ENCODE assay signal across 1 cellular context in genomic region chr9:79695531-79696218, GRCh38.
TF ChIP-seq lines count a peak whose summit lies in the region.

No MANE protein-coding gene starts in this region.

TF ChIP-seq in GM12878, 131 proteins besides CTCF, POLR2A, EP300 and RAD21 (continued from another document):
- TF ChIP-seq SKIL (IDR thresholded peaks at IDR 0.05; ENCODE audit: low read depth, poor library complexity, severe bottlenecking), result peak; percentile 44
- no peak for TF ChIP-seq MEF2A (IDR thresholded peaks at IDR 0.05; ENCODE audit: insufficient read depth, low read depth, low read length)
- no peak for TF ChIP-seq LARP7 (IDR thresholded peaks at IDR 0.05)
- no peak for TF ChIP-seq HCFC1 (IDR thresholded peaks at IDR 0.05; ENCODE audit: low read length)
- TF ChIP-seq ATF7 (IDR thresholded peaks at IDR 0.05; ENCODE audit: low read depth), result 0 out of 2 replicates have a peak, but pooled peaks have one; percentile 39
- no peak for TF ChIP-seq RB1 (IDR thresholded peaks at IDR 0.05; ENCODE audit: borderline replicate concordance)
- 0 out of 2 replicates have a peak, but pooled peaks have one; percentile 29 for TF ChIP-seq MTA2 (IDR thresholded peaks at IDR 0.05; ENCODE audit: low read depth)
- TF ChIP-seq ATF2 (IDR thresholded peaks at IDR 0.05; ENCODE audit: low read length), result no peak
- TF ChIP-seq MLLT1 (IDR thresholded peaks at IDR 0.05), result peak; percentile 56; the same call in 1 of the 2 replicates
